Comparison of ENCODE assay signal across 8 cellular contexts in genomic region chr17:2030779-2031163, GRCh38. TPM values are rescaled to one million over a fixed set of nuclear protein-coding genes. Genes with fewer than 3 reads are reported as not detected.
DNase-seq lines count a peak whose midpoint lies in the region; ATAC-seq, FAIRE-seq and TF ChIP-seq lines count a peak whose summit lies in the region.

No MANE protein-coding gene starts in this region.

- 0 out of 2 replicates have a peak overlapping the region, but pooled peaks have one; percentile 29 for H3K27ac ChIP-seq in Panc1 (ENCODE audit: low read length)
- H3K27ac ChIP-seq in endothelial cell of umbilical vein (ENCODE audit: insufficient read depth, low read depth, low read length): no peak overlapping the region

- no peaks in the 10 kb centered on the region for H4K20me1 ChIP-seq in endothelial cell of umbilical vein (replicated peaks; ENCODE audit: control insufficient read depth, extremely low read depth, insufficient read depth, low read length)

- H3K4me1 ChIP-seq in Panc1 (ENCODE audit: control insufficient read depth, insufficient read depth, low read length) (peaks cover 3% of the 10 kb centered on the region; the same call in 1 of the 2 replicates), endothelial cell of umbilical vein (ENCODE audit: control insufficient read depth, extremely low read depth, insufficient read depth, low read length) (peaks cover 4% of the 10 kb centered on the region)

- no peaks in the 10 kb centered on the region for H3K9me3 ChIP-seq in Panc1 (ENCODE audit: control insufficient read depth, insufficient read depth, low read depth, low read length)
- no peaks in the 10 kb centered on the region for H3K9me3 ChIP-seq in endothelial cell of umbilical vein (replicated peaks; ENCODE audit: control insufficient read depth, insufficient read depth, low read length)

- no peaks in the 10 kb centered on the region for H3K27me3 ChIP-seq in Panc1 (ENCODE audit: control insufficient read depth, insufficient read depth, low read length)
- H3K27me3 ChIP-seq in endothelial cell of umbilical vein (ENCODE audit: control insufficient read depth in 2 of 2, insufficient read depth in 2 of 2, low read length in 2 of 2): peaks cover 10 to 15% of the 10 kb centered on the region in 2 experiments

- CTCF ChIA-PET in Panc1 (lab: Charles Lee): no interaction called here
- CTCF ChIA-PET in endothelial cell of umbilical vein (lab: Charles Lee): interaction anchor here (0.6 to 9.5 kb wide), 2 partner anchors 121 to 136 kb away, joined by 3 to 270 read pairs; no protein-coding TSS in a partner anchor

- H3K4me2 ChIP-seq in endothelial cell of umbilical vein (ENCODE audit: insufficient read depth, low read length): peak overlapping the region; percentile 41

- H3K79me2 ChIP-seq in endothelial cell of umbilical vein (ENCODE audit: control insufficient read depth, insufficient read depth, low read length): peaks cover 4% of the 10 kb centered on the region

- ATAC-seq in Panc1 (no peak), HG03135 (IDR thresholded peaks at IDR 0.05; ENCODE audit: unreplicated experiment) (no peak)

- peak overlapping the region; percentile 73 for H3K9ac ChIP-seq in endothelial cell of umbilical vein (replicated peaks; ENCODE audit: extremely low read depth, insufficient read depth, low read length)

- H3K36me3 Mint-ChIP-seq in T-helper 1 cell treated with Interleukin-12 subunit alpha and Interleukin-12 subunit beta and Interleukin-4 antibody, amounts not matched to agents 30 μg/mL and 1 μg/mL, for 36 hours (ENCODE audit: low read depth): no peaks in the 10 kb centered on the region

- H3K36me3 ChIP-seq in Panc1 (ENCODE audit: control insufficient read depth, insufficient read depth, low read length) (no peaks in the 10 kb centered on the region; the same call in 1 of the 2 replicates), endothelial cell of umbilical vein (ENCODE audit: control insufficient read depth in 2 of 2, extremely low read depth in 1 of 2, insufficient read depth in 2 of 2, low read length in 2 of 2) (peaks cover 0 to 5% of the 10 kb centered on the region in 2 experiments)

- DNase-seq in T-helper 1 cell (no peak), Panc1 (ENCODE audit: low read depth, low spot score) (no peak), endothelial cell of umbilical vein (ENCODE audit: low read depth, low spot score) (no peak), non-pigmented ciliary epithelial cell (ENCODE audit: low read depth) (peak; percentile 79), DMS79 treated with DMSO at 0.1 percent for 48 hours (lab: John Stamatoyannopoulos, UW) (no peak), NCI-H187 treated with DMSO at 0.1 percent for 48 hours (lab: John Stamatoyannopoulos, UW) (no peak)

- H3K9me3 Mint-ChIP-seq in T-helper 1 cell treated with Interleukin-12 subunit alpha and Interleukin-12 subunit beta and Interleukin-4 antibody, amounts not matched to agents 30 μg/mL and 1 μg/mL, for 36 hours: no peaks in the 10 kb centered on the region

- POLR2A ChIA-PET in Panc1 (lab: Charles Lee) (no interaction called here), endothelial cell of umbilical vein (lab: Charles Lee) (no interaction called here)

- H3K4me3 Mint-ChIP-seq in T-helper 1 cell treated with Interleukin-12 subunit alpha and Interleukin-12 subunit beta and Interleukin-4 antibody, amounts not matched to agents 30 μg/mL and 1 μg/mL, for 36 hours: peak overlapping the region; percentile 93

- BruUV-seq in Panc1 (replicated peaks; lab: Mats Ljungman, UMichigan) (TSS peak; percentile 92), endothelial cell of umbilical vein (replicated peaks; lab: Mats Ljungman, UMichigan) (no TSS peak)

- intact Hi-C loops in Panc1 (cut with micrococcal nuclease; ENCODE audit: unreplicated experiment): no loop called here
- intact Hi-C loops in endothelial cell of umbilical vein (cut with micrococcal nuclease): loop anchor here (1.0 to 5.0 kb wide), 3 partner anchors 11 to 313 kb away; no protein-coding TSS in a partner anchor

- TF ChIP-seq POLR2A in endothelial cell of umbilical vein (IDR thresholded peaks at IDR 0.05; ENCODE audit: low read depth, low read length): no peak

- H2AFZ ChIP-seq in endothelial cell of umbilical vein (ENCODE audit: low read depth, low read length): peak overlapping the region; percentile 9

- H3K27ac Mint-ChIP-seq in T-helper 1 cell treated with Interleukin-12 subunit alpha and Interleukin-12 subunit beta and Interleukin-4 antibody, amounts not matched to agents 30 μg/mL and 1 μg/mL, for 36 hours: peak overlapping the region; percentile 69

- peaks cover 16% of the 10 kb centered on the region for H3K4me1 Mint-ChIP-seq in T-helper 1 cell treated with Interleukin-12 subunit alpha and Interleukin-12 subunit beta and Interleukin-4 antibody, amounts not matched to agents 30 μg/mL and 1 μg/mL, for 36 hours (ENCODE audit: low read depth)

- H3K4me3 ChIP-seq in Panc1 (ENCODE audit: low read depth in 2 of 2, low read length in 2 of 2) (peak overlapping the region; percentile 89 to 97), endothelial cell of umbilical vein (replicated peaks in 1 of 3; ENCODE audit: insufficient read depth in 1 of 3, low read depth in 1 of 3, low read length in 3 of 3) (peak overlapping the region in 2 of 3 experiments; percentile 87 to 97)

- FAIRE-seq in endothelial cell of umbilical vein (lab: Jason Lieb, UNC): no peak

- dilution Hi-C loops in endothelial cell of umbilical vein (cut with MboI; ENCODE audit: extremely low pct_ligation_motif_present, low sequenced_read_pairs): no loop called here

- H3K27me3 Mint-ChIP-seq in T-helper 1 cell treated with Interleukin-12 subunit alpha and Interleukin-12 subunit beta and Interleukin-4 antibody, amounts not matched to agents 30 μg/mL and 1 μg/mL, for 36 hours (ENCODE audit: low read depth): peaks cover 32% of the 10 kb centered on the region

- in situ Hi-C loops in Panc1 (cut with HindIII; ENCODE audit: low pct_unique_long_range_greater_than_20kb, low sequenced_read_pairs): no loop called here

- H3K9me1 ChIP-seq in endothelial cell of umbilical vein (replicated peaks; ENCODE audit: control insufficient read depth, extremely low read depth, insufficient read depth, low read length): no peaks in the 10 kb centered on the region

- TF ChIP-seq CTCF in Panc1 (IDR thresholded peaks at IDR 0.05) (peak; percentile 73; the same call in 1 of the 2 replicates), endothelial cell of umbilical vein (IDR thresholded peaks at IDR 0.05; ENCODE audit: extremely low read depth in 1 of 2, insufficient read depth in 1 of 2, low read depth in 1 of 2, low read length in 2 of 2) (peak; percentile 53 to 68)

TF ChIP-seq in endothelial cell of umbilical vein, 7 proteins besides CTCF, POLR2A, EP300 and RAD21 (continues in another document):
- no peak for TF ChIP-seq EZH2 (IDR thresholded peaks at IDR 0.05; ENCODE audit: borderline replicate concordance, low read depth, low read length, severe bottlenecking)
- no peak for TF ChIP-seq JUN (IDR thresholded peaks at IDR 0.05; ENCODE audit: borderline replicate concordance, insufficient read depth, insufficient read length, low read depth)
- no peak for TF ChIP-seq POLR2AphosphoS5 (IDR thresholded peaks at IDR 0.05; ENCODE audit: insufficient read depth, low read depth, low read length)

RNA-seq across cellular contexts. Expression of gene DPH1, which starts 0.8 kb away (rescaled TPM):
- total RNA-seq in Panc1 (2021; ENCODE audit: unreplicated experiment) (24.3 TPM), endothelial cell of umbilical vein (37.8 and 38.5 TPM in 2 replicates)
- 43.5 TPM for polyA plus RNA-seq in Panc1 (2012; ENCODE audit: insufficient read length)
- 45.6 and 50.4 TPM in 2 replicates for polyA plus RNA-seq in endothelial cell of umbilical vein
- polyA plus RNA-seq in endothelial cell of umbilical vein (2011; cell fraction: cytosol; rRNA removed): 24.4 and 28.4 TPM in 2 replicates
- polyA plus RNA-seq in endothelial cell of umbilical vein (2011; cell fraction: nucleus; rRNA removed): 113 and 132 TPM in 2 replicates
- 27.7 and 30.0 TPM in 2 replicates for polyA plus RNA-seq in endothelial cell of umbilical vein (2012)
- polyA minus RNA-seq in endothelial cell of umbilical vein: 28.8 and 50.5 TPM in 2 replicates
- polyA minus RNA-seq in endothelial cell of umbilical vein (2011; cell fraction: cytosol; rRNA and poly(A)+ RNA removed): 34.0 TPM
- polyA minus RNA-seq in endothelial cell of umbilical vein (2011; cell fraction: nucleus; rRNA and poly(A)+ RNA removed): 36.8 and 41.4 TPM in 2 replicates

RNA-seq across cellular contexts. Expression of gene RTN4RL1, which starts 5.6 kb away (rescaled TPM):
- total RNA-seq in Panc1 (2021; ENCODE audit: unreplicated experiment): 0.80 TPM
- 1.6 TPM for polyA plus RNA-seq in Panc1 (2012; ENCODE audit: insufficient read length)
- not detected in 2 replicates for total RNA-seq in endothelial cell of umbilical vein
- 0.03 and 0.04 TPM in 2 replicates for polyA plus RNA-seq in endothelial cell of umbilical vein
- polyA plus RNA-seq in endothelial cell of umbilical vein (2011; cell fraction: cytosol; rRNA removed): 0.03 TPM in 2 replicates
- not detected in 2 replicates for polyA plus RNA-seq in endothelial cell of umbilical vein (2011; cell fraction: nucleus; rRNA removed)
- polyA plus RNA-seq in endothelial cell of umbilical vein (2012): 0.04 and 0.11 TPM in 2 replicates
- polyA minus RNA-seq in endothelial cell of umbilical vein: 0.08 TPM in 1 of 2 replicates, not detected in the other
- not detected for polyA minus RNA-seq in endothelial cell of umbilical vein (2011; cell fraction: cytosol; rRNA and poly(A)+ RNA removed)
- not detected in 2 replicates for polyA minus RNA-seq in endothelial cell of umbilical vein (2011; cell fraction: nucleus; rRNA and poly(A)+ RNA removed)

RNA-seq across cellular contexts. Expression of gene OVCA2, which starts 11.1 kb away (rescaled TPM):
- total RNA-seq in Panc1 (2021; ENCODE audit: unreplicated experiment) (42.5 TPM), endothelial cell of umbilical vein (40.9 and 41.3 TPM in 2 replicates)
- polyA plus RNA-seq in Panc1 (2012; ENCODE audit: insufficient read length): 39.8 TPM
- 84.2 and 102 TPM in 2 replicates for polyA plus RNA-seq in endothelial cell of umbilical vein
- polyA plus RNA-seq in endothelial cell of umbilical vein (2011; cell fraction: cytosol; rRNA removed): 62.0 and 68.4 TPM in 2 replicates
- 27.0 and 34.3 TPM in 2 replicates for polyA plus RNA-seq in endothelial cell of umbilical vein (2011; cell fraction: nucleus; rRNA removed)
- 40.7 and 40.8 TPM in 2 replicates for polyA plus RNA-seq in endothelial cell of umbilical vein (2012)
- 29.7 and 32.0 TPM in 2 replicates for polyA minus RNA-seq in endothelial cell of umbilical vein
- polyA minus RNA-seq in endothelial cell of umbilical vein (2011; cell fraction: cytosol; rRNA and poly(A)+ RNA removed): 24.1 TPM
- polyA minus RNA-seq in endothelial cell of umbilical vein (2011; cell fraction: nucleus; rRNA and poly(A)+ RNA removed): 4.8 and 6.6 TPM in 2 replicates

RNA-seq across cellular contexts. Expression of gene HIC1, which starts 24.1 kb away (rescaled TPM):
- 1.4 TPM for total RNA-seq in Panc1 (2021; ENCODE audit: unreplicated experiment)
- 0.96 TPM for polyA plus RNA-seq in Panc1 (2012; ENCODE audit: insufficient read length)
- 25.8 and 35.5 TPM in 2 replicates for total RNA-seq in endothelial cell of umbilical vein
- polyA plus RNA-seq in endothelial cell of umbilical vein: 18.2 and 20.2 TPM in 2 replicates
- 6.5 and 11.3 TPM in 2 replicates for polyA plus RNA-seq in endothelial cell of umbilical vein (2011; cell fraction: cytosol; rRNA removed)
- polyA plus RNA-seq in endothelial cell of umbilical vein (2011; cell fraction: nucleus; rRNA removed): 46.4 and 50.2 TPM in 2 replicates
- 8.2 and 19.6 TPM in 2 replicates for polyA plus RNA-seq in endothelial cell of umbilical vein (2012)
- polyA minus RNA-seq in endothelial cell of umbilical vein: 10.7 and 22.4 TPM in 2 replicates
- not detected for polyA minus RNA-seq in endothelial cell of umbilical vein (2011; cell fraction: cytosol; rRNA and poly(A)+ RNA removed)
- polyA minus RNA-seq in endothelial cell of umbilical vein (2011; cell fraction: nucleus; rRNA and poly(A)+ RNA removed): 56.9 and 118 TPM in 2 replicates
